ENCODE assay signal across 21 cellular contexts in genomic region chr9:69109152-69109551, GRCh38.
"Had no signal": no experiment of that assay in that cellular context is flagged by ENCODE, and none has a peak within 500 bp of the region (broad histone marks: within the 10 kb centered on the region; RNA-seq: fewer than 3 reads in every experiment).

No MANE protein-coding gene starts in this region.

- H3K9me2 ChIP-seq: SK-N-SH had no signal

- H3K9me3 ChIP-seq: SK-N-SH had no signal

- DNase-seq: IMR-90, Karpas-422, KG1, MM.1S, NCI-H1092 treated with DMSO at 0.1 percent for 48 hours, NCI-H1436, NCI-H187, NCI-H2029, NCI-H2081 treated with DMSO at 0.1 percent for 48 hours, NCI-H2171, NCI-H226, NCI-H446, NCI-H510A, NCI-H524 treated with DMSO at 0.1 percent for 48 hours, NCI-H69, NCI-H774, RPMI8226, SHP77, SK-N-SH, SW 1271 had no signal

- FAIRE-seq: RCC 7860 had no signal

- H3K9ac ChIP-seq: SK-N-SH had no signal

- H3K4me2 ChIP-seq: SK-N-SH had no signal
